ENCODE assay signal across 17 cellular contexts in genomic region chrY:19427736-19428536, GRCh38.
A peak's percentile ranks its signal among the peaks of the same experiment; 100 is the strongest.
DNase-seq lines count a peak whose midpoint lies in the region; ATAC-seq, FAIRE-seq and TF ChIP-seq lines count a peak whose summit lies in the region.
"Had no signal": no experiment of that assay in that cellular context is flagged by ENCODE, and none has a peak within 500 bp of the region (broad histone marks: within the 10 kb centered on the region; RNA-seq: fewer than 3 reads in every experiment).

No MANE protein-coding gene starts in this region.

- peak; percentile 26 for DNase-seq in NCI-H69 (lab: John Stamatoyannopoulos, UW)
- DNase-seq in epithelial cell of esophagus (ENCODE audit: low read depth) = peak; percentile 56
- no peak for DNase-seq in GOT3 (lab: John Stamatoyannopoulos, UW)
- no peak for DNase-seq in frontal cortex (ENCODE audit: low spot score in 2 of 2)
- DNase-seq in right lobe of liver = no peak
- DNase-seq: C1 segment of cervical spinal cord; Calu3; CD4-positive, alpha-beta T cell; DMS 273 treated with DMSO at 0.1 percent for 48 hours; IMR-90 had no signal

- no peak for TF ChIP-seq POLR2A in right lobe of liver (IDR thresholded peaks at IDR 0.05)

- H3K27ac ChIP-seq in iPS-20b (ENCODE audit: low read length) (peak overlapping the region; percentile 67), right lobe of liver (no peak overlapping the region)

- ATAC-seq in GM18519 (IDR thresholded peaks at IDR 0.05; ENCODE audit: low FRiP score, unreplicated experiment) (no peak), right lobe of liver (no peak)
- ATAC-seq: GM12878, HCT116 had no signal

- no peaks in the 10 kb centered on the region for H3K9me3 ChIP-seq in iPS-20b (ENCODE audit: insufficient read depth, low read depth, low read length)
- H3K9me3 ChIP-seq in right lobe of liver = no peaks in the 10 kb centered on the region

- no peak for FAIRE-seq in frontal cortex (lab: Jason Lieb, UNC)
- FAIRE-seq: A204.1, GM12878, GM18507, H54 had no signal

- H3K9ac ChIP-seq in iPS-20b (ENCODE audit: low read depth, low read length) = peak overlapping the region; percentile 71

- intact Hi-C loops in right lobe of liver (cut with DNase I) = no loop called here

- TF ChIP-seq CTCF in epithelial cell of esophagus (IDR thresholded peaks at IDR 0.05; ENCODE audit: insufficient read depth, low read depth, low read length, missing control alignments) = no peak
- no peak for TF ChIP-seq CTCF in right lobe of liver (IDR thresholded peaks at IDR 0.05)

- peaks cover 28% of the 10 kb centered on the region for H3K4me1 ChIP-seq in iPS-20b (ENCODE audit: insufficient read depth, low read length)
- H3K4me1 ChIP-seq in right lobe of liver = no peaks in the 10 kb centered on the region

- H3K4me3 ChIP-seq in epithelial cell of esophagus (ENCODE audit: low read length) (no peak overlapping the region), iPS-20b (ENCODE audit: low read length) (peak overlapping the region; percentile 36; the same call in 1 of the 2 replicates), right lobe of liver (no peak overlapping the region)
- H3K4me3 ChIP-seq: GM12878 had no signal

- no peaks in the 10 kb centered on the region for H3K27me3 ChIP-seq in iPS-20b (ENCODE audit: insufficient read depth, low read length)
- H3K27me3 ChIP-seq in right lobe of liver = no peaks in the 10 kb centered on the region

- H3K36me3 ChIP-seq in iPS-20b (ENCODE audit: insufficient read depth, low read depth, low read length) (no peaks in the 10 kb centered on the region), right lobe of liver (no peaks in the 10 kb centered on the region)

Comparison
In these comparisons a context has a peak if more than half of its experiments do, and no peak if none do; other contexts are left out.
1. DNase-seq: peak in NCI-H69 (single experiment) and epithelial cell of esophagus (single experiment); none in GOT3 (single experiment), frontal cortex (0 of 2) and right lobe of liver (0 of 3).